ENCODE assay signal across 13 cellular contexts in genomic region chr6:226516-227073, GRCh38.
DNase-seq lines count a peak whose midpoint lies in the region; ATAC-seq and TF ChIP-seq lines count a peak whose summit lies in the region.
"Had no signal": no experiment of that assay in that cellular context is flagged by ENCODE, and none has a peak within 500 bp of the region (broad histone marks: within the 10 kb centered on the region; RNA-seq: fewer than 3 reads in every experiment).

No MANE protein-coding gene starts in this region.

- no peak for ATAC-seq in stimulated activated naive CD8-positive, alpha-beta T cell treated with anti-CD3 and anti-CD28 coated beads, Interleukin-15, Interleukin-2, amounts not matched to agents 100 U/mL and 50 U/mL, for 24 hours
- ATAC-seq in GM21737 (IDR thresholded peaks at IDR 0.05; ENCODE audit: unreplicated experiment) = peak; percentile 21
- ATAC-seq in PC-3 = no peak

- H3K36me3 ChIP-seq in PC-3 (ENCODE audit: low read depth, low read length) = no peaks in the 10 kb centered on the region
- H3K36me3 ChIP-seq in A673 (ENCODE audit: insufficient read depth, low read length, poor library complexity, severe bottlenecking) = no peaks in the 10 kb centered on the region
- H3K36me3 ChIP-seq: HAP-1 had no signal

- CTCF ChIA-PET in activated CD4-positive, alpha-beta memory T cell treated with anti-CD3 and anti-CD28 coated beads for 36 hours (lab: Charles Lee) = interaction anchor here (0.7 to 1.7 kb wide), 7 partner anchors 9 to 163 kb away, joined by 3 to 4 read pairs (median 3); no protein-coding TSS in a partner anchor
- CTCF ChIA-PET in PC-3 (lab: Charles Lee) = no interaction called here
- CTCF ChIA-PET in A673 (lab: Charles Lee) = no interaction called here

- no peaks in the 10 kb centered on the region for H3F3A ChIP-seq in PC-3 (ENCODE audit: low read length, unreplicated experiment)

- POLR2A ChIA-PET in activated CD4-positive, alpha-beta memory T cell treated with anti-CD3 and anti-CD28 coated beads for 36 hours (lab: Charles Lee) = interaction anchor here (0.6 to 5.2 kb wide), 6 partner anchors 10 to 166 kb away, joined by 3 to 24 read pairs (median 8); partner anchors contain the start of genes DUSP22 and IRF4
- POLR2A ChIA-PET in PC-3 (lab: Charles Lee; ENCODE audit: unreplicated experiment) = no interaction called here
- POLR2A ChIA-PET in A673 (lab: Charles Lee; ENCODE audit: low non-redundant PET) = no interaction called here

- no peaks in the 10 kb centered on the region for H3K27me3 Mint-ChIP-seq in stimulated activated naive CD8-positive, alpha-beta T cell treated with anti-CD3 and anti-CD28 coated beads, Interleukin-15, Interleukin-2, amounts not matched to agents 100 ng/mL and 50 ng/mL, for 24 hours
- H3K27me3 Mint-ChIP-seq in activated CD4-positive, alpha-beta memory T cell treated with anti-CD3 and anti-CD28 coated beads for 36 hours = peaks cover 12% of the 10 kb centered on the region

- no peak for TF ChIP-seq CTCF in dorsolateral prefrontal cortex (IDR thresholded peaks at IDR 0.05 in 54 of 56, conservative IDR thresholded peaks at IDR 0.05 in 2 of 56; ENCODE audit: low read depth in 1 of 56, partially characterized antibody in 56 of 56)
- no peak for TF ChIP-seq CTCF in PC-3 (conservative IDR thresholded peaks at IDR 0.05; ENCODE audit: low read depth, low read length)
- TF ChIP-seq CTCF in A673 (conservative IDR thresholded peaks at IDR 0.05; ENCODE audit: low read depth, low read length) = no peak

- H3K4me1 ChIP-seq in PC-3 (ENCODE audit: insufficient read depth, low read length) (peaks cover 45% of the 10 kb centered on the region), A673 (ENCODE audit: insufficient read depth, low read length, poor library complexity, severe bottlenecking) (no peaks in the 10 kb centered on the region)
- H3K4me1 ChIP-seq: HAP-1 had no signal

- H4K20me1 ChIP-seq in PC-3 (ENCODE audit: low read length) = no peaks in the 10 kb centered on the region

- H3K9me2 ChIP-seq in PC-3 (replicated peaks; ENCODE audit: low read length) = no peaks in the 10 kb centered on the region
- H3K9me2 ChIP-seq: SK-N-SH had no signal

- no peaks in the 10 kb centered on the region for H3K36me3 Mint-ChIP-seq in stimulated activated naive CD8-positive, alpha-beta T cell treated with anti-CD3 and anti-CD28 coated beads, Interleukin-15, Interleukin-2, amounts not matched to agents 100 ng/mL and 50 ng/mL, for 24 hours (ENCODE audit: low read depth)
- no peaks in the 10 kb centered on the region for H3K36me3 Mint-ChIP-seq in activated CD4-positive, alpha-beta memory T cell treated with anti-CD3 and anti-CD28 coated beads for 36 hours
- H3K36me3 Mint-ChIP-seq: immature natural killer cell had no signal

- H2AFZ ChIP-seq in PC-3 (ENCODE audit: low read length) = no peak overlapping the region

- H3K27ac Mint-ChIP-seq in stimulated activated naive CD8-positive, alpha-beta T cell treated with anti-CD3 and anti-CD28 coated beads, Interleukin-15, Interleukin-2, amounts not matched to agents 100 ng/mL and 50 ng/mL, for 24 hours = peak overlapping the region; percentile 70
- H3K27ac Mint-ChIP-seq in activated CD4-positive, alpha-beta memory T cell treated with anti-CD3 and anti-CD28 coated beads for 36 hours = peak overlapping the region; percentile 42

- H3K4me3 ChIP-seq in dorsolateral prefrontal cortex (no peak overlapping the region), PC-3 (ENCODE audit: low read length) (no peak overlapping the region), A673 (ENCODE audit: low read depth, low read length, poor library complexity, severe bottlenecking) (no peak overlapping the region)
- H3K4me3 ChIP-seq: HAP-1 had no signal

- H3K79me2 ChIP-seq in PC-3 (ENCODE audit: low read length) = no peaks in the 10 kb centered on the region

- intact Hi-C loops in activated CD4-positive, alpha-beta memory T cell treated with anti-CD3 and anti-CD28 coated beads for 36 hours (cut with micrococcal nuclease) = no loop called here
- intact Hi-C loops in dorsolateral prefrontal cortex (cut with DNase I) (loop anchor here in 1 of 2 donors (10.0 kb wide), 1 partner anchor 328 kb away; no protein-coding TSS in a partner anchor), PC-3 (cut with micrococcal nuclease) (no loop called here), A673 (cut with micrococcal nuclease; ENCODE audit: unreplicated experiment) (no loop called here)

- BruUV-seq in PC-3 (replicated peaks; lab: Mats Ljungman, UMichigan) (no TSS peak), A673 (replicated peaks; lab: Mats Ljungman, UMichigan) (no TSS peak)

- H3K27me3 ChIP-seq in dorsolateral prefrontal cortex (peaks cover 0 to 4% (median 0%) of the 10 kb centered on the region in 45 donors), PC-3 (ENCODE audit: low read length) (no peaks in the 10 kb centered on the region), A673 (replicated peaks; ENCODE audit: insufficient read depth, low read depth, low read length, poor library complexity) (no peaks in the 10 kb centered on the region)

- H3K9ac ChIP-seq in PC-3 (ENCODE audit: low read length) = no peak overlapping the region
- H3K9ac ChIP-seq: SK-N-SH had no signal

- H3K4me1 Mint-ChIP-seq in stimulated activated naive CD8-positive, alpha-beta T cell treated with anti-CD3 and anti-CD28 coated beads, Interleukin-15, Interleukin-2, amounts not matched to agents 100 ng/mL and 50 ng/mL, for 24 hours (ENCODE audit: low read depth) = peaks cover 87% of the 10 kb centered on the region
- peaks cover 66% of the 10 kb centered on the region for H3K4me1 Mint-ChIP-seq in activated CD4-positive, alpha-beta memory T cell treated with anti-CD3 and anti-CD28 coated beads for 36 hours (ENCODE audit: low read depth)

- H3K9me3 ChIP-seq in PC-3 (ENCODE audit: low read length) (no peaks in the 10 kb centered on the region), A673 (ENCODE audit: low read depth, low read length, poor library complexity, severe bottlenecking) (no peaks in the 10 kb centered on the region)
- H3K9me3 ChIP-seq: HAP-1, SK-N-SH had no signal

- DNase-seq in stimulated activated naive CD8-positive, alpha-beta T cell treated with anti-CD3 and anti-CD28 coated beads, Interleukin-15, Interleukin-2, amounts not matched to agents 100 U/mL and 50 U/mL, for 24 hours = no peak
- no peak for DNase-seq in activated CD4-positive, alpha-beta memory T cell treated with anti-CD3 and anti-CD28 coated beads for 36 hours
- DNase-seq in dorsolateral prefrontal cortex (no peak), SKM-1 treated with dmso at 0.1 percent for 144 hours (lab: John Stamatoyannopoulos, UW; ENCODE audit: unreplicated experiment) (no peak), PC-3 (no peak), A673 (ENCODE audit: low spot score) (no peak)
- DNase-seq: NK-92 treated with Interleukin-12 subunit alpha and Interleukin-12 subunit beta, amount 100 ng/mL, for 24 hours; SK-N-SH; stimulated activated CD4-positive, alpha-beta T cell treated with anti-CD3 and anti-CD28 coated beads, Interleukin-4, amount 100 ng/mL, for 24 hours had no signal

- no peaks in the 10 kb centered on the region for H3K9me3 Mint-ChIP-seq in stimulated activated naive CD8-positive, alpha-beta T cell treated with anti-CD3 and anti-CD28 coated beads, Interleukin-15, Interleukin-2, amounts not matched to agents 100 ng/mL and 50 ng/mL, for 24 hours
- no peaks in the 10 kb centered on the region for H3K9me3 Mint-ChIP-seq in activated CD4-positive, alpha-beta memory T cell treated with anti-CD3 and anti-CD28 coated beads for 36 hours
- H3K9me3 Mint-ChIP-seq: immature natural killer cell had no signal

- H3K27ac ChIP-seq in dorsolateral prefrontal cortex (no peak overlapping the region), PC-3 (ENCODE audit: low read length) (no peak overlapping the region; the same call in 1 of the 2 replicates), A673 (ENCODE audit: low read depth, low read length, poor library complexity, severe bottlenecking) (no peak overlapping the region)

- no peak overlapping the region for H3K4me3 Mint-ChIP-seq in stimulated activated naive CD8-positive, alpha-beta T cell treated with anti-CD3 and anti-CD28 coated beads, Interleukin-15, Interleukin-2, amounts not matched to agents 100 ng/mL and 50 ng/mL, for 24 hours
- H3K4me3 Mint-ChIP-seq in activated CD4-positive, alpha-beta memory T cell treated with anti-CD3 and anti-CD28 coated beads for 36 hours = no peak overlapping the region

- H3K4me2 ChIP-seq in PC-3 (ENCODE audit: low read length) = no peak overlapping the region
- H3K4me2 ChIP-seq: SK-N-SH had no signal
